Comparison of ENCODE assay signal across 1 cellular context in genomic region chr11:119404872-119405271, GRCh38.
TF ChIP-seq lines count a peak whose summit lies in the region.

No MANE protein-coding gene starts in this region.

TF ChIP-seq in IMR-90, 13 proteins besides CTCF, POLR2A, EP300 and RAD21 (continued from another document):
- TF ChIP-seq USF2 (IDR thresholded peaks at IDR 0.05; ENCODE audit: low read depth, low read length) (no peak), FOS (IDR thresholded peaks at IDR 0.05; ENCODE audit: low read depth, low read length) (no peak), MXI1 (IDR thresholded peaks at IDR 0.05; ENCODE audit: borderline replicate concordance, low read depth, low read length) (no peak), BHLHE40 (IDR thresholded peaks at IDR 0.05; ENCODE audit: low read depth, low read length) (no peak), CEBPB (IDR thresholded peaks at IDR 0.05; ENCODE audit: low read depth, low read length) (no peak), SMC3 (IDR thresholded peaks at IDR 0.05; ENCODE audit: low read depth, low read length) (no peak), RCOR1 (IDR thresholded peaks at IDR 0.05; ENCODE audit: insufficient replicate concordance, low read length) (no peak), ELK1 (IDR thresholded peaks at IDR 0.05; ENCODE audit: borderline replicate concordance, low read depth, low read length) (no peak), MAZ (IDR thresholded peaks at IDR 0.05; ENCODE audit: borderline replicate concordance, low read depth, low read length) (no peak), NFE2L2 (IDR thresholded peaks at IDR 0.05; ENCODE audit: low read depth, low read length) (no peak)
